In genomic region chr17:64608571-64608981, GRCh38 we compare ENCODE assay signal across 12 cellular contexts. TPM values are rescaled to one million over a fixed set of nuclear protein-coding genes. Genes with fewer than 3 reads are reported as not detected.
DNase-seq lines count a peak whose midpoint lies in the region; ATAC-seq and TF ChIP-seq lines count a peak whose summit lies in the region.
"Had no signal": no experiment of that assay in that cellular context is flagged by ENCODE, and none has a peak within 500 bp of the region (broad histone marks: within the 10 kb centered on the region; RNA-seq: fewer than 3 reads in every experiment).

No MANE protein-coding gene starts in this region.

- no TSS peak for BruUV-seq in mammary epithelial cell (replicated peaks; lab: Mats Ljungman, UMichigan)

- H3K4me1 Mint-ChIP-seq in naive thymus-derived CD8-positive, alpha-beta T cell, result peaks cover 16 to 42% (median 34%) of the 10 kb centered on the region in 4 donors

- no peaks in the 10 kb centered on the region for H3K27me3 Mint-ChIP-seq in naive thymus-derived CD8-positive, alpha-beta T cell

- H3K9me3 ChIP-seq in RWPE2 (ENCODE audit: severe bottlenecking), result no peaks in the 10 kb centered on the region
- H3K9me3 ChIP-seq in mammary epithelial cell (replicated peaks; ENCODE audit: insufficient read depth, low read length), result no peaks in the 10 kb centered on the region
- H3K9me3 ChIP-seq: ascending aorta had no signal

- CTCF ChIA-PET in mammary epithelial cell (lab: Charles Lee; ENCODE audit: low non-redundant PET), result no interaction called here

- no peak overlapping the region for H3K9ac ChIP-seq in mammary epithelial cell (ENCODE audit: insufficient read depth, low read length)

- H3K27me3 ChIP-seq in RWPE2 (ENCODE audit: insufficient read depth, poor library complexity, severe bottlenecking) (no peaks in the 10 kb centered on the region), mammary epithelial cell (ENCODE audit: insufficient read depth, low read length) (no peaks in the 10 kb centered on the region)
- H3K27me3 ChIP-seq: ascending aorta had no signal

- H3K27ac Mint-ChIP-seq in naive thymus-derived CD8-positive, alpha-beta T cell, result peak overlapping the region in 9 of 10 donors; percentile 3 to 76 (median 26)

- dilution Hi-C loops in mammary epithelial cell (cut with HindIII; ENCODE audit: low sequenced_read_pairs), result no loop called here

- POLR2A ChIA-PET in naive thymus-derived CD8-positive, alpha-beta T cell (lab: Charles Lee), result interaction anchor here (0.7 kb wide), 1 partner anchor 13 kb away, joined by 5 read pairs; no protein-coding TSS in a partner anchor

- 41% methylated on average over 2 of the region's 2 CpGs for WGBS in mammary epithelial cell (ENCODE audit: low coverage, missing lambda C conversion rate)

- peak overlapping the region; percentile 34 for H3K27ac ChIP-seq in RWPE2 (ENCODE audit: poor library complexity, severe bottlenecking)
- H3K27ac ChIP-seq in mammary epithelial cell (ENCODE audit: insufficient read depth, low read depth, low read length), result peak overlapping the region; percentile 15
- H3K27ac ChIP-seq: ascending aorta had no signal

- H3K4me2 ChIP-seq in mammary epithelial cell (ENCODE audit: insufficient read depth, low read depth, low read length), result peak overlapping the region; percentile 26

- peaks cover 0 to 13% (median 3%) of the 10 kb centered on the region in 3 donors for H3K36me3 Mint-ChIP-seq in naive thymus-derived CD8-positive, alpha-beta T cell

- H3K4me1 ChIP-seq in RWPE2 (ENCODE audit: insufficient read depth, poor library complexity, severe bottlenecking) (peaks cover 10% of the 10 kb centered on the region), mammary epithelial cell (ENCODE audit: insufficient read depth, low read length) (peaks cover 7% of the 10 kb centered on the region)

- ATAC-seq in RWPE2 (ENCODE audit: low read depth) (peak; percentile 50; the same call in 2 of the 3 replicates), GM21423 (IDR thresholded peaks at IDR 0.05; ENCODE audit: unreplicated experiment) (no peak), GM19452 (IDR thresholded peaks at IDR 0.05; ENCODE audit: unreplicated experiment) (no peak), GM18502 (IDR thresholded peaks at IDR 0.05; ENCODE audit: poor library complexity, unreplicated experiment) (no peak)
- ATAC-seq in naive thymus-derived CD8-positive, alpha-beta T cell, result no peak

- TF ChIP-seq CTCF in RWPE2 (IDR thresholded peaks at IDR 0.05; ENCODE audit: poor library complexity, severe bottlenecking), result no peak
- TF ChIP-seq CTCF in mammary epithelial cell (conservative IDR thresholded peaks at IDR 0.05 in 1 of 2, IDR thresholded peaks at IDR 0.05 in 1 of 2; ENCODE audit: extremely low read depth in 1 of 2, insufficient read depth in 1 of 2, low read depth in 1 of 2, low read length in 2 of 2), result no peak

- no peak overlapping the region for H2AFZ ChIP-seq in mammary epithelial cell (ENCODE audit: low read depth, low read length)

- H3K4me3 ChIP-seq in RWPE2 (ENCODE audit: severe bottlenecking) (no peak overlapping the region), mammary epithelial cell (replicated peaks in 1 of 3; ENCODE audit: insufficient read depth in 1 of 3, low read depth in 2 of 3, low read length in 3 of 3) (no peak overlapping the region)
- H3K4me3 ChIP-seq: ascending aorta had no signal

- peak overlapping the region in 4 of 10 donors; percentile 1 to 7 (median 4) for H3K4me3 Mint-ChIP-seq in naive thymus-derived CD8-positive, alpha-beta T cell

- DNase-seq in ELR (ENCODE audit: low read depth), result peak; percentile 79
- DNase-seq in RWPE2 (ENCODE audit: low spot score), result no peak
- DNase-seq in mammary epithelial cell, result peak; percentile 53
- no peak for DNase-seq in naive thymus-derived CD8-positive, alpha-beta T cell
- DNase-seq in NCI-H1436 treated with DMSO at 0.1 percent for 48 hours (lab: John Stamatoyannopoulos, UW), result no peak
- DNase-seq: activated CD4-positive, alpha-beta T cell treated with anti-CD3 and anti-CD28 coated beads for 48 hours; NCI-H1436; NCI-H748 treated with DMSO at 0.1 percent for 48 hours had no signal

- H3K36me3 ChIP-seq in RWPE2 (ENCODE audit: low read depth), result peaks cover 11% of the 10 kb centered on the region; the same call in 1 of the 2 replicates
- H3K36me3 ChIP-seq in mammary epithelial cell (ENCODE audit: insufficient read depth, low read length), result no peaks in the 10 kb centered on the region
- H3K36me3 ChIP-seq: ascending aorta had no signal

- H4K20me1 ChIP-seq in mammary epithelial cell (ENCODE audit: insufficient read depth, low read length), result peaks cover 16% of the 10 kb centered on the region

- in situ Hi-C loops in mammary epithelial cell (cut with MboI; ENCODE audit: low sequenced_read_pairs in 2 of 2), result no loop called here

- H3K9me3 Mint-ChIP-seq in naive thymus-derived CD8-positive, alpha-beta T cell, result no peaks in the 10 kb centered on the region

- intact Hi-C loops in mammary epithelial cell (cut with micrococcal nuclease), result loop anchor here (5.0 kb wide), 1 partner anchor 39 kb away; no protein-coding TSS in a partner anchor

- peaks cover 91% of the 10 kb centered on the region for H3K79me2 ChIP-seq in mammary epithelial cell (ENCODE audit: insufficient read depth, low read length)

RNA-seq across cellular contexts. Expression of gene SMURF2, which starts 53.5 kb away (rescaled TPM):
- 10 to 100 TPM; 68.7 to 93.7 TPM for total RNA-seq in mammary epithelial cell
- 33.2 TPM for polyA plus RNA-seq in mammary epithelial cell
- 86.5 TPM for polyA minus RNA-seq in mammary epithelial cell
- total RNA-seq in naive thymus-derived CD8-positive, alpha-beta T cell, result 10 to 100 TPM; 38.9 to 40.1 TPM
- 10 to 100 TPM in 1 of 3 donors, 1 to 10 TPM in 2; 6.1 to 11.0 (median 8.0) TPM for polyA plus RNA-seq in naive thymus-derived CD8-positive, alpha-beta T cell

Comparison
In these comparisons a context has a peak if more than half of its experiments do, and no peak if none do; other contexts are left out.
1. DNase-seq: peak in ELR (single experiment) and mammary epithelial cell (single experiment); none in RWPE2 (single experiment), naive thymus-derived CD8-positive, alpha-beta T cell (0 of 10) and NCI-H1436 treated with DMSO at 0.1 percent for 48 hours (single experiment).